In the genomic region with DNA sequence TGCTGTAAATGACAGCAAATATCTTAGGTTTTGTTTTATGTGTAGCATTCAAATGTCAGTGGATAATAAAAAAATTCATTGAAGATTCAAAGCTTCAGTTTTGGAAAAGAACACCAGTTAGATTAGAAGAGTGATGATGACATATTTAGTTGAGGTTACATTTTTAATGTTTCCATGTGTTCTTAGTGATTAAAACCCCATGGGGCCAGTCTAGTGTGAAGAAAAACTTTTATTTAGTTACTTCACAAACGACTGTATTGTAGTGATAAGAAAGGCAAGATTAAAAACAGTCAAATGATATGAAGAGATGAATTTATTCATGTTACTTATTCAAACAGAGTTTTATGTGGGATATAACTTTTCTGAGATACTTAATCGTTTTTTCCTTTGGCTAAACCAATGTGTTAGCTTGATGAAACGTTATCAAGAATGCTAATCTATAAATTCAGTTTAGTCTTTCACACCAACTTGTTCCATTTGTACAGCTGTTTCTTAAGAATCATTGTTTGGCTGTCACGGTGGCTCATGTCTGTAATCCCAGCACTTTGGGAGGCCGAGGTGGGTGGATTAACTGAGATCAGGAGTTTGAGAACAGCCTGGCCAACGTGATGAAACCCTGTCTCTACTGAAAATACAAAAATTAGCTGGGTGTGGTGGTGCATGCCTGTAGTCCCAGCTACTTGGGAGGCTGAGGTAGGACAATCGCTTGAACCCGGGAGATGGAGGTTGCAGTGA, we compare ENCODE assay signal across 1 cellular context.
TF ChIP-seq lines count a peak whose summit lies in the region.

No MANE protein-coding gene starts in this region.

TF ChIP-seq in IMR-90, 13 proteins besides CTCF, POLR2A, EP300 and RAD21 (continued from another document):
- TF ChIP-seq, protein P1, sequence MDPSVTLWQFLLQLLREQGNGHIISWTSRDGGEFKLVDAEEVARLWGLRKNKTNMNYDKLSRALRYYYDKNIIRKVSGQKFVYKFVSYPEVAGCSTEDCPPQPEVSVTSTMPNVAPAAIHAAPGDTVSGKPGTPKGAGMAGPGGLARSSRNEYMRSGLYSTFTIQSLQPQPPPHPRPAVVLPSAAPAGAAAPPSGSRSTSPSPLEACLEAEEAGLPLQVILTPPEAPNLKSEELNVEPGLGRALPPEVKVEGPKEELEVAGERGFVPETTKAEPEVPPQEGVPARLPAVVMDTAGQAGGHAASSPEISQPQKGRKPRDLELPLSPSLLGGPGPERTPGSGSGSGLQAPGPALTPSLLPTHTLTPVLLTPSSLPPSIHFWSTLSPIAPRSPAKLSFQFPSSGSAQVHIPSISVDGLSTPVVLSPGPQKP (IDR thresholded peaks at IDR 0.05; ENCODE audit: borderline replicate concordance, low read depth, low read length) = no peak
- TF ChIP-seq MXI1 (IDR thresholded peaks at IDR 0.05; ENCODE audit: borderline replicate concordance, low read depth, low read length) = no peak
- TF ChIP-seq CHD1 (IDR thresholded peaks at IDR 0.05; ENCODE audit: low read depth, low read length) = no peak
- TF ChIP-seq RCOR1 (IDR thresholded peaks at IDR 0.05; ENCODE audit: insufficient replicate concordance, low read length) = no peak
